Comparison of ENCODE assay signal across 8 cellular contexts in the genomic region with DNA sequence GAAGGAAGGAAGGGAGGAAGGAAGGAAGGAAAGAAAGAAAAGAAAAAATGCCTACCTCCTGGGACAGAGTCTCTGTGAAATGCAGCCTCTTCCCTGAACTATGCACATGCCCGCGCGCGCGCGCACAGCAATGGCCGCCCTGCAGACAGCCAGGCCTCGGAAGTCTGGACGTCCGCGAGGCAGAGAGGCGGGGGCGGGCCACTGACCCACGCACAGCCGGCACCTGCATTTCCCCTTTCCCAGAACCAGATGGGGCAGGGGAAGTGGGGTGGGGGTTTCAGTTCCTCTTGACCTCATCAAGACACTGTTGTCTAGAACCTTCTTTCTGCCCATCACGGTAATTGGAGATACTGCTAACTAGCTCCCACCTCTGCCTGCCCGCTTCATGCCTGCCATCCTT.
A peak's percentile ranks its signal among the peaks of the same experiment; 100 is the strongest.
DNase-seq lines count a peak whose midpoint lies in the region; ATAC-seq and TF ChIP-seq lines count a peak whose summit lies in the region.
"Not testable (repeated sequence)": the region's sequence is repeated elsewhere in the genome, so short reads cannot be mapped to it uniquely, and the experiment has no call there.

No MANE protein-coding gene starts in this region.

- intact Hi-C loops in left cardiac atrium (cut with DNase I); lower lobe of right lung (cut with DNase I); sigmoid colon (cut with DNase I): not testable (repeated sequence)

- ATAC-seq in GM19324 (IDR thresholded peaks at IDR 0.05; ENCODE audit: low FRiP score, unreplicated experiment): peak; percentile 57
- ATAC-seq in HG02763 (IDR thresholded peaks at IDR 0.05; ENCODE audit: unreplicated experiment): peak; percentile 58
- ATAC-seq in central memory CD8-positive, alpha-beta T cell (replicated peaks; ENCODE audit: extremely low read depth, poor library complexity, severe bottlenecking): peak; percentile 32
- peak; percentile 43 to 53 for ATAC-seq in left cardiac atrium
- ATAC-seq in lower lobe of right lung: peak; percentile 57 to 81

- H2AFZ ChIP-seq in OCI-LY3 (ENCODE audit: low read depth, low read length): not testable (repeated sequence)

- H3K4me1 Mint-ChIP-seq in central memory CD8-positive, alpha-beta T cell: not testable (repeated sequence)

- not testable (repeated sequence) for H3K4me3 Mint-ChIP-seq in central memory CD8-positive, alpha-beta T cell

- not testable (repeated sequence) for H3K4me3 ChIP-seq in OCI-LY3 (ENCODE audit: low read length); lower lobe of right lung; sigmoid colon

- not testable (repeated sequence) for H3K36me3 Mint-ChIP-seq in central memory CD8-positive, alpha-beta T cell (ENCODE audit: insufficient read depth)

- 48 to 99% methylated on average over 6 to 13 of the region's 17 CpGs for WGBS in sigmoid colon, 2 donors

- not testable (repeated sequence) for H3K4me2 ChIP-seq in OCI-LY3 (ENCODE audit: low read length)

- not testable (repeated sequence) for DNase-seq in central memory CD8-positive, alpha-beta T cell (ENCODE audit: low spot score in 2 of 2)
- peak; percentile 13 for DNase-seq in left cardiac atrium
- DNase-seq in lower lobe of right lung: peak; percentile 57
- DNase-seq in sigmoid colon: peak; percentile 67
- peak; percentile 39 for DNase-seq in ureter (ENCODE audit: low spot score)

- H3K27me3 ChIP-seq in OCI-LY3 (ENCODE audit: low read depth, low read length); lower lobe of right lung (ENCODE audit: low read depth); sigmoid colon: not testable (repeated sequence)

- not testable (repeated sequence) for H3K36me3 ChIP-seq in OCI-LY3 (replicated peaks; ENCODE audit: low read depth, low read length); lower lobe of right lung; sigmoid colon

- H3K27ac Mint-ChIP-seq in central memory CD8-positive, alpha-beta T cell (ENCODE audit: low read depth): not testable (repeated sequence)

- not testable (repeated sequence) for TF ChIP-seq POLR2A in sigmoid colon (IDR thresholded peaks at IDR 0.05)

- peak overlapping the region; percentile 44; the same call in 1 of the 2 replicates for H3K27ac ChIP-seq in OCI-LY3 (ENCODE audit: low read length)
- not testable (repeated sequence) for H3K27ac ChIP-seq in lower lobe of right lung, sigmoid colon

- not testable (repeated sequence) for H3K9me3 ChIP-seq in OCI-LY3 (ENCODE audit: insufficient read depth, low read length); lower lobe of right lung; sigmoid colon

- H3K9me3 Mint-ChIP-seq in central memory CD8-positive, alpha-beta T cell: not testable (repeated sequence)

- TF ChIP-seq CTCF in OCI-LY3 (IDR thresholded peaks at IDR 0.05; ENCODE audit: low read depth, low read length); lower lobe of right lung (IDR thresholded peaks at IDR 0.05); sigmoid colon (IDR thresholded peaks at IDR 0.05): not testable (repeated sequence)

- not testable (repeated sequence) for H4K20me1 ChIP-seq in OCI-LY3 (ENCODE audit: insufficient read depth, low read length)

- H3K79me2 ChIP-seq in OCI-LY3 (ENCODE audit: low read length): not testable (repeated sequence)

- not testable (repeated sequence) for H3K27me3 Mint-ChIP-seq in central memory CD8-positive, alpha-beta T cell

- not testable (repeated sequence) for H3K9ac ChIP-seq in OCI-LY3 (ENCODE audit: low read length)

- TF ChIP-seq EP300 in sigmoid colon (IDR thresholded peaks at IDR 0.05): not testable (repeated sequence)

- H3K4me1 ChIP-seq in OCI-LY3 (ENCODE audit: low read length); lower lobe of right lung; sigmoid colon: not testable (repeated sequence)
